8 cellular contexts compared by ENCODE assay signal in genomic region chr16:81779540-81780320, GRCh38. TPM values are rescaled to one million over a fixed set of nuclear protein-coding genes. Genes with fewer than 3 reads are reported as not detected.
DNase-seq lines count a peak whose midpoint lies in the region; ATAC-seq and TF ChIP-seq lines count a peak whose summit lies in the region.

No MANE protein-coding gene starts in this region.

- H3K4me3 ChIP-seq in GM06990 (replicated peaks; ENCODE audit: low read depth, low read length) (peak overlapping the region; percentile 92), HEK293 (ENCODE audit: low read depth, low read length) (peak overlapping the region; percentile 51), OCI-LY7 (ENCODE audit: low read depth, low read length, poor library complexity, severe bottlenecking) (peak overlapping the region; percentile 85)

- no peaks in the 10 kb centered on the region for H3K9me3 Mint-ChIP-seq in effector memory CD8-positive, alpha-beta T cell
- no peaks in the 10 kb centered on the region for H3K9me3 Mint-ChIP-seq in naive B cell

- CTCF ChIA-PET in HEK293 (lab: Yijun Ruan, JAX), result interaction anchor here (0.9 kb wide), 1 partner anchor 95 kb away, joined by 3 read pairs; no protein-coding TSS in a partner anchor
- CTCF ChIA-PET in OCI-LY7 (lab: Charles Lee; ENCODE audit: unreplicated experiment), result interaction anchor here (0.5 to 1.5 kb wide), 2 partner anchors 9 to 37 kb away, joined by 3 to 4 read pairs; no protein-coding TSS in a partner anchor

- no peaks in the 10 kb centered on the region for H3K27me3 ChIP-seq in GM06990 (replicated peaks; ENCODE audit: control insufficient read depth, insufficient read depth, low read length)

- H3K4me1 ChIP-seq in HEK293 (ENCODE audit: control insufficient read depth, insufficient read depth, low read length) (peaks cover 11% of the 10 kb centered on the region), OCI-LY7 (ENCODE audit: insufficient read depth, low read length, poor library complexity, severe bottlenecking) (peaks cover 85% of the 10 kb centered on the region)

- TF ChIP-seq CTCF in GM06990 (IDR thresholded peaks at IDR 0.05; ENCODE audit: insufficient read depth, low read length, poor library complexity, severe bottlenecking), result no peak
- peak; percentile 70 for TF ChIP-seq CTCF in HEK293 (tag by site-specific recombination; IDR thresholded peaks at IDR 0.05)
- TF ChIP-seq CTCF in OCI-LY7 (conservative IDR thresholded peaks at IDR 0.05; ENCODE audit: low read length), result 0 out of 2 replicates have a peak, but pooled peaks have one; percentile 7

- no peak overlapping the region for H2AFZ ChIP-seq in OCI-LY7 (ENCODE audit: low read length)

- peak overlapping the region; percentile 92 for H3K4me2 ChIP-seq in OCI-LY7 (ENCODE audit: low read length)

- peaks cover 0 to 29% of the 10 kb centered on the region in 2 donors for H3K27me3 Mint-ChIP-seq in effector memory CD8-positive, alpha-beta T cell
- H3K27me3 Mint-ChIP-seq in naive B cell, result no peaks in the 10 kb centered on the region

- peak overlapping the region; percentile 85 to 89 for H3K27ac Mint-ChIP-seq in effector memory CD8-positive, alpha-beta T cell
- H3K27ac Mint-ChIP-seq in naive B cell, result peak overlapping the region; percentile 79 to 99 (median 97)

- H3K4me3 Mint-ChIP-seq in effector memory CD8-positive, alpha-beta T cell, result peak overlapping the region; percentile 91 to 92
- H3K4me3 Mint-ChIP-seq in naive B cell, result peak overlapping the region; percentile 97 to 99 (median 98)

- peaks cover 13% of the 10 kb centered on the region for H3K36me3 Mint-ChIP-seq in effector memory CD8-positive, alpha-beta T cell (ENCODE audit: insufficient read depth)
- peaks cover 5 to 6% of the 10 kb centered on the region in 2 donors for H3K36me3 Mint-ChIP-seq in naive B cell

- POLR2A ChIA-PET in HEK293 (lab: Yijun Ruan, JAX), result no interaction called here
- POLR2A ChIA-PET in OCI-LY7 (lab: Charles Lee), result interaction anchor here (0.7 to 10.1 kb wide), 13 partner anchors 9 to 95 kb away, joined by 3 to 57 read pairs (median 5); no protein-coding TSS in a partner anchor

- no peaks in the 10 kb centered on the region for H3K9me3 ChIP-seq in HEK293 (ENCODE audit: control insufficient read depth, insufficient read depth, low read depth, low read length)
- H3K9me3 ChIP-seq in OCI-LY7 (ENCODE audit: low read length), result no peaks in the 10 kb centered on the region

- H3K27ac ChIP-seq in HEK293 (ENCODE audit: extremely low read depth, low read depth, low read length) (peak overlapping the region; percentile 47; the same call in 1 of the 2 replicates), OCI-LY7 (ENCODE audit: low read depth, low read length, poor library complexity, severe bottlenecking) (peak overlapping the region; percentile 92)

- peaks cover 56% of the 10 kb centered on the region for H3K79me2 ChIP-seq in OCI-LY7 (ENCODE audit: insufficient read depth, low read depth, low read length)

- peak; percentile 28 for ATAC-seq in effector memory CD8-positive, alpha-beta T cell (replicated peaks)
- peak; percentile 17 to 19 for ATAC-seq in naive B cell (ENCODE audit: low read depth in 2 of 2)

- H3K36me3 ChIP-seq in GM06990 (ENCODE audit: control insufficient read depth, insufficient read depth, low read length), result no peaks in the 10 kb centered on the region; the same call in none of the 2 replicates
- no peaks in the 10 kb centered on the region for H3K36me3 ChIP-seq in HEK293 (ENCODE audit: control insufficient read depth in 2 of 2, insufficient read depth in 1 of 2, low read length in 2 of 2)
- H3K36me3 ChIP-seq in OCI-LY7 (ENCODE audit: insufficient read depth, low read length), result peaks cover 30% of the 10 kb centered on the region

- 0 out of 2 replicates have a peak, but pooled peaks cover 5% of the 10 kb centered on the region for H4K20me1 ChIP-seq in OCI-LY7 (ENCODE audit: insufficient read depth, low read length)

- H3K9me2 ChIP-seq in OCI-LY7 (ENCODE audit: insufficient read depth, low read length), result no peaks in the 10 kb centered on the region

- DNase-seq in GM06990 (ENCODE audit: extremely low read depth, insufficient read length), result peak; percentile 54
- DNase-seq in OCI-LY7 (ENCODE audit: low spot score), result no peak
- peak in 1 of 3 experiments; percentile 23 for DNase-seq in effector memory CD8-positive, alpha-beta T cell
- DNase-seq in naive B cell, result peak; percentile 30
- DNase-seq in 8988T, result no peak
- no peak for DNase-seq in DMS153 treated with DMSO at 0.1 percent for 48 hours (lab: John Stamatoyannopoulos, UW; ENCODE audit: unreplicated experiment)
- DNase-seq in stimulated activated naive CD4-positive, alpha-beta T cell treated with Interleukin-2 at 50 U/mL for 16 hours (lab: John Stamatoyannopoulos, UW), result no peak

- no TSS peak for BruUV-seq in OCI-LY7 (replicated peaks; lab: Mats Ljungman, UMichigan)

- intact Hi-C loops in OCI-LY7 (cut with micrococcal nuclease; ENCODE audit: unreplicated experiment), result loop anchor here (5.0 kb wide), 1 partner anchor 108 kb away; no protein-coding TSS in a partner anchor

- H3K4me1 Mint-ChIP-seq in effector memory CD8-positive, alpha-beta T cell (ENCODE audit: low read depth in 2 of 2), result peaks cover 28 to 30% of the 10 kb centered on the region in 2 donors
- peaks cover 76 to 83% (median 81%) of the 10 kb centered on the region in 3 donors for H3K4me1 Mint-ChIP-seq in naive B cell

TF ChIP-seq in HEK293, 187 proteins besides CTCF, POLR2A, EP300 and RAD21:
- TF ChIP-seq ZBTB26 (tag by site-specific recombination; optimal IDR thresholded peaks at IDR 0.05), result peak; percentile 34
- 0 out of 2 replicates have a peak, but pooled peaks have one; percentile 39 for TF ChIP-seq ZNF600 (tag by site-specific recombination; IDR thresholded peaks at IDR 0.05)
- TF ChIP-seq GLI2 (tag by site-specific recombination; IDR thresholded peaks at IDR 0.05; ENCODE audit: borderline replicate concordance, low read depth), result no peak
- TF ChIP-seq KLF16 (tag by site-specific recombination; IDR thresholded peaks at IDR 0.05), result 0 out of 2 replicates have a peak, but pooled peaks have one; percentile 32
- 0 out of 2 replicates have a peak, but pooled peaks have one; percentile 32 for TF ChIP-seq KLF1 (tag by site-specific recombination; IDR thresholded peaks at IDR 0.05)
- TF ChIP-seq ZNF513 (tag by site-specific recombination; IDR thresholded peaks at IDR 0.05), result no peak
- peak; percentile 71; the same call in 1 of the 2 replicates for TF ChIP-seq GLIS2 (tag by site-specific recombination; IDR thresholded peaks at IDR 0.05)
- peak; percentile 12; the same call in 1 of the 2 replicates for TF ChIP-seq ZBTB20 (tag by site-specific recombination; IDR thresholded peaks at IDR 0.05)
- peak; percentile 10; the same call in 1 of the 2 replicates for TF ChIP-seq ZFHX2 (tag by site-specific recombination; conservative IDR thresholded peaks at IDR 0.05)
- peak; percentile 12; the same call in 1 of the 2 replicates for TF ChIP-seq GLIS1 (tag by site-specific recombination; IDR thresholded peaks at IDR 0.05)

RNA-seq across cellular contexts. Expression of gene PLCG2, which starts 0.6 kb away (rescaled TPM):
- 196 and 198 TPM in 2 replicates for total RNA-seq in OCI-LY7 (2014; rRNA removed; shearing (Covaris generic))
- total RNA-seq in OCI-LY7 (2022), result 464 and 485 TPM in 2 replicates
- polyA plus RNA-seq in naive B cell (ENCODE audit: low read depth in 6 of 6), result 100 to 1,000 TPM in 2 of 6 donors, 10 to 100 TPM in 4; 65.1 to 119 (median 92.5) TPM

Comparison
In these comparisons a context has a peak if more than half of its experiments do, and no peak if none do; other contexts are left out.
1. DNase-seq: peak in GM06990 (single experiment) and naive B cell (single experiment); none in OCI-LY7 (single experiment), 8988T (single experiment), DMS153 treated with DMSO at 0.1 percent for 48 hours (single experiment) and stimulated activated naive CD4-positive, alpha-beta T cell treated with Interleukin-2 at 50 U/mL for 16 hours (single experiment).
2. Peak in every context shown above with its lines, with median percentiles within 50 percentile points of each other: H3K4me3 ChIP-seq.